8 cellular contexts compared by ENCODE assay signal in genomic region chr2:164061129-164061746, GRCh38.
DNase-seq lines count a peak whose midpoint lies in the region; ATAC-seq and TF ChIP-seq lines count a peak whose summit lies in the region.

No MANE protein-coding gene starts in this region.

- H3K4me1 ChIP-seq in DOHH2 (ENCODE audit: control insufficient read depth, low read length) (no peaks in the 10 kb centered on the region), tibial artery (peaks cover 0 to 14% (median 2%) of the 10 kb centered on the region in 4 donors)

- DNase-seq in WERI-Rb-1, result peak; percentile 49
- DNase-seq in hepatic stellate cell (ENCODE audit: low spot score), result peak; percentile 18
- DNase-seq in tibial artery, result no peak
- no peak for DNase-seq in activated CD4-positive, alpha-beta T cell treated with anti-CD3 and anti-CD28 coated beads, Interleukin-2, amount 50 U/mL, for 1 hour

- peak; percentile 86 for ATAC-seq in GM21367 (IDR thresholded peaks at IDR 0.05; ENCODE audit: unreplicated experiment)
- no peak for ATAC-seq in GM18505 (IDR thresholded peaks at IDR 0.05; ENCODE audit: unreplicated experiment)

- no peak overlapping the region for H3K27ac ChIP-seq in DOHH2 (ENCODE audit: low read depth, low read length)
- H3K27ac ChIP-seq in WERI-Rb-1, result no peak overlapping the region
- no peak overlapping the region for H3K27ac ChIP-seq in tibial artery

- no peaks in the 10 kb centered on the region for H3K79me2 ChIP-seq in DOHH2 (ENCODE audit: control insufficient read depth, low read length)

- H3F3A ChIP-seq in DOHH2 (ENCODE audit: control insufficient read depth, insufficient read depth), result no peaks in the 10 kb centered on the region

- no peak for TF ChIP-seq EP300 in Ishikawa (IDR thresholded peaks at IDR 0.05; ENCODE audit: borderline replicate concordance)

- H3K36me3 ChIP-seq in DOHH2 (ENCODE audit: control insufficient read depth, low read length) (no peaks in the 10 kb centered on the region), WERI-Rb-1 (no peaks in the 10 kb centered on the region), tibial artery (no peaks in the 10 kb centered on the region)

- no peak overlapping the region for H3K4me3 ChIP-seq in DOHH2 (ENCODE audit: low read length)
- no peak overlapping the region for H3K4me3 ChIP-seq in WERI-Rb-1 (ENCODE audit: low read depth, low read length)
- no peak overlapping the region for H3K4me3 ChIP-seq in tibial artery

- H3K27me3 ChIP-seq in DOHH2 (ENCODE audit: control insufficient read depth, low read length), result no peaks in the 10 kb centered on the region
- H3K27me3 ChIP-seq in WERI-Rb-1 (ENCODE audit: insufficient read depth, low read depth, severe bottlenecking), result no peaks in the 10 kb centered on the region
- no peaks in the 10 kb centered on the region for H3K27me3 ChIP-seq in tibial artery

- H4K20me1 ChIP-seq in DOHH2 (ENCODE audit: control insufficient read depth, insufficient read depth, low read depth, low read length), result no peaks in the 10 kb centered on the region

- no peaks in the 10 kb centered on the region for H3K9me2 ChIP-seq in DOHH2 (replicated peaks; ENCODE audit: control insufficient read depth, low read length)

- intact Hi-C loops in tibial artery (cut with DNase I; ENCODE audit: low total_unique reads), result loop anchor here (10.0 kb wide), 1 partner anchor 726 kb away; no protein-coding TSS in a partner anchor

- no peaks in the 10 kb centered on the region for H3K9me3 ChIP-seq in DOHH2 (ENCODE audit: control insufficient read depth, insufficient read depth, low read length)
- no peaks in the 10 kb centered on the region for H3K9me3 ChIP-seq in WERI-Rb-1 (ENCODE audit: severe bottlenecking)
- H3K9me3 ChIP-seq in tibial artery, result no peaks in the 10 kb centered on the region

- TF ChIP-seq CTCF in DOHH2 (IDR thresholded peaks at IDR 0.05; ENCODE audit: low read depth, low read length, poor library complexity, severe bottlenecking), result peak; percentile 71
- TF ChIP-seq CTCF in WERI-Rb-1 (IDR thresholded peaks at IDR 0.05; ENCODE audit: low read depth, low read length), result peak; percentile 53
- peak; percentile 50 to 56 for TF ChIP-seq CTCF in tibial artery (IDR thresholded peaks at IDR 0.05)

- TF ChIP-seq POLR2A in GM18505 (IDR thresholded peaks at IDR 0.05; ENCODE audit: borderline replicate concordance, extremely low read depth, insufficient read depth, insufficient read length), result no peak

- peak; percentile 76 for TF ChIP-seq RAD21 in Ishikawa (IDR thresholded peaks at IDR 0.05; ENCODE audit: low read depth)

- no peak overlapping the region for H3K4me2 ChIP-seq in DOHH2 (ENCODE audit: low read length)

TF ChIP-seq in Ishikawa, 13 proteins besides CTCF, POLR2A, EP300 and RAD21:
- TF ChIP-seq TCF12 (IDR thresholded peaks at IDR 0.05; ENCODE audit: low read depth) (no peak), TEAD4 (IDR thresholded peaks at IDR 0.05) (peak; percentile 97)
TF ChIP-seq in Ishikawa: peak in this region for 1.

Comparison
In these comparisons a context has a peak if more than half of its experiments do, and no peak if none do; other contexts are left out.
1. DNase-seq: peak in WERI-Rb-1 (single experiment) and hepatic stellate cell (single experiment); none in tibial artery (0 of 2) and activated CD4-positive, alpha-beta T cell treated with anti-CD3 and anti-CD28 coated beads, Interleukin-2, amount 50 U/mL, for 1 hour (single experiment).
2. Peak in every context shown above with its lines, with median percentiles within 50 percentile points of each other: CTCF ChIP-seq.